8 cellular contexts compared by ENCODE assay signal in genomic region chr11:61158691-61159381, GRCh38. TPM values are rescaled to one million over a fixed set of nuclear protein-coding genes. Genes with fewer than 3 reads are reported as not detected.
DNase-seq lines count a peak whose midpoint lies in the region; ATAC-seq and TF ChIP-seq lines count a peak whose summit lies in the region.
"Had no signal": no experiment of that assay in that cellular context is flagged by ENCODE, and none has a peak within 500 bp of the region (broad histone marks: within the 10 kb centered on the region; RNA-seq: fewer than 3 reads in every experiment).

No MANE protein-coding gene starts in this region.

- CTCF ChIA-PET in SK-N-SH (lab: Yijun Ruan, JAX): interaction anchor here (0.9 to 4.7 kb wide), 7 partner anchors 8 to 260 kb away, joined by 3 to 20 read pairs (median 6); no protein-coding TSS in a partner anchor

- ATAC-seq in foreskin keratinocyte (peak; percentile 17), HG02642 (IDR thresholded peaks at IDR 0.05; ENCODE audit: poor library complexity, unreplicated experiment) (no peak)

- H3K9me2 ChIP-seq in GM23248 (ENCODE audit: insufficient read depth): no peaks in the 10 kb centered on the region
- H3K9me2 ChIP-seq in SK-N-SH: no peaks in the 10 kb centered on the region

- no peak for TF ChIP-seq POLR2A in erythroblast (IDR thresholded peaks at IDR 0.05; ENCODE audit: low read length)

- no peak for TF ChIP-seq RAD21 in SK-N-SH (IDR thresholded peaks at IDR 0.05; ENCODE audit: low read length)

- TF ChIP-seq CTCF in SK-N-SH (IDR thresholded peaks at IDR 0.05) (no peak), foreskin keratinocyte (conservative IDR thresholded peaks at IDR 0.05) (no peak), smooth muscle cell (IDR thresholded peaks at IDR 0.05; ENCODE audit: borderline replicate concordance, insufficient read depth, poor library complexity, severe bottlenecking) (no peak)

- in situ Hi-C loops in GM23248 (cut with MboI): no loop called here

- H3K4me2 ChIP-seq in GM23248 (ENCODE audit: unreplicated experiment) (peak overlapping the region; percentile 88), SK-N-SH (peak overlapping the region; percentile 44; the same call in 1 of the 2 replicates), smooth muscle cell (peak overlapping the region; percentile 71)

- no peaks in the 10 kb centered on the region for H3K36me3 ChIP-seq in GM23248 (ENCODE audit: low read depth)
- peaks cover 0 to 34% of the 10 kb centered on the region in 2 experiments for H3K36me3 ChIP-seq in SK-N-SH (replicated peaks in 1 of 2; ENCODE audit: control insufficient read depth in 1 of 2, insufficient read depth in 2 of 2, low read length in 1 of 2)
- H3K36me3 ChIP-seq in smooth muscle cell (ENCODE audit: low read depth): no peaks in the 10 kb centered on the region

- H3K9me3 ChIP-seq in GM23248 (ENCODE audit: low read depth): no peaks in the 10 kb centered on the region
- H3K9me3 ChIP-seq in SK-N-SH: peaks cover 20% of the 10 kb centered on the region
- no peaks in the 10 kb centered on the region for H3K9me3 ChIP-seq in smooth muscle cell (replicated peaks; ENCODE audit: low read depth)

- peaks cover 32% of the 10 kb centered on the region for H3K4me1 ChIP-seq in GM23248 (ENCODE audit: insufficient read depth)
- peaks cover under 1 to 22% of the 10 kb centered on the region in 2 experiments; a peak in 3 of 4 replicates for H3K4me1 ChIP-seq in SK-N-SH (ENCODE audit: control insufficient read depth in 1 of 2, insufficient read depth in 2 of 2, low read depth in 1 of 2, low read length in 1 of 2)
- peaks cover 18% of the 10 kb centered on the region for H3K4me1 ChIP-seq in foreskin keratinocyte
- H3K4me1 ChIP-seq in smooth muscle cell (ENCODE audit: low read depth): peaks cover 13% of the 10 kb centered on the region

- H3F3A ChIP-seq in GM23248 (ENCODE audit: insufficient read depth) (peaks cover 27% of the 10 kb centered on the region), SK-N-SH (replicated peaks; ENCODE audit: insufficient read depth) (peaks cover 19% of the 10 kb centered on the region), smooth muscle cell (ENCODE audit: low read depth) (peaks cover 13% of the 10 kb centered on the region)

- H3K79me2 ChIP-seq in GM23248 (ENCODE audit: insufficient read depth) (peaks cover 50% of the 10 kb centered on the region), SK-N-SH (ENCODE audit: insufficient read depth) (peaks cover 73% of the 10 kb centered on the region), smooth muscle cell (ENCODE audit: low read depth) (peaks cover 48% of the 10 kb centered on the region)

- H3K27ac ChIP-seq in GM23248 (peak overlapping the region; percentile 61), SK-N-SH (ENCODE audit: low read depth in 2 of 2, low read length in 1 of 2) (peak overlapping the region; percentile 36 to 40), foreskin keratinocyte (no peak overlapping the region), smooth muscle cell (ENCODE audit: low read depth) (peak overlapping the region; percentile 90)

- no peaks in the 10 kb centered on the region for H3K27me3 ChIP-seq in GM23248 (replicated peaks; ENCODE audit: insufficient read depth)
- H3K27me3 ChIP-seq in SK-N-SH (ENCODE audit: insufficient read depth): no peaks in the 10 kb centered on the region
- no peaks in the 10 kb centered on the region for H3K27me3 ChIP-seq in foreskin keratinocyte
- H3K27me3 ChIP-seq in smooth muscle cell (ENCODE audit: low read depth): no peaks in the 10 kb centered on the region

- H3K9ac ChIP-seq in GM23248 (peak overlapping the region; percentile 54), SK-N-SH (peak overlapping the region; percentile 16; the same call in 1 of the 2 replicates), smooth muscle cell (ENCODE audit: low read depth) (peak overlapping the region; percentile 48)

- DNase-seq in GM23248 (peak; percentile 80), SK-N-SH (no peak), foreskin keratinocyte (peak in 1 of 2 donors; percentile 45), smooth muscle cell (lab: John Stamatoyannopoulos, UW; ENCODE audit: unreplicated experiment) (no peak), erythroblast (lab: John Stamatoyannopoulos, UW) (no peak), NCI-H2227 treated with DMSO at 0.1 percent for 48 hours (lab: John Stamatoyannopoulos, UW) (no peak)
- DNase-seq: activated CD4-positive, alpha-beta T cell treated with anti-CD3 and anti-CD28 coated beads, Interleukin-2, amount 10 ng/mL, durations not matched to agents 7 days and 5 days had no signal

- H3K4me3 ChIP-seq in GM23248: peak overlapping the region; percentile 23
- no peak overlapping the region for H3K4me3 ChIP-seq in SK-N-SH (ENCODE audit: low read depth in 2 of 2, low read length in 1 of 2)
- H3K4me3 ChIP-seq in smooth muscle cell: peak overlapping the region; percentile 1

- POLR2A ChIA-PET in SK-N-SH (lab: Yijun Ruan, JAX): interaction anchor here (0.9 kb wide), 1 partner anchor 10 kb away, joined by 3 read pairs; no protein-coding TSS in a partner anchor

- WGBS in GM23248 (ENCODE audit: low coverage in 1 of 2, low lambda C conversion rate in 2 of 2, missing lambda C conversion rate in 2 of 2), 2 experiments: 9 to 15% methylated on average over 3 of the region's 3 CpGs
- WGBS in SK-N-SH (ENCODE audit: low lambda C conversion rate): 41% methylated on average over 3 of the region's 3 CpGs
- WGBS in smooth muscle cell (ENCODE audit: low lambda C conversion rate): 40% methylated on average over 3 of the region's 3 CpGs

- H2AFZ ChIP-seq in GM23248: no peak overlapping the region
- no peak overlapping the region for H2AFZ ChIP-seq in SK-N-SH (ENCODE audit: low read depth)
- no peak overlapping the region for H2AFZ ChIP-seq in smooth muscle cell (ENCODE audit: low read depth)

- H4K20me1 ChIP-seq in GM23248 (ENCODE audit: insufficient read depth): no peaks in the 10 kb centered on the region
- 0 out of 2 replicates have a peak, but pooled peaks cover under 1% of the 10 kb centered on the region for H4K20me1 ChIP-seq in SK-N-SH (ENCODE audit: insufficient read depth)
- no peaks in the 10 kb centered on the region for H4K20me1 ChIP-seq in smooth muscle cell (ENCODE audit: low read depth)

- TF ChIP-seq EP300 in SK-N-SH (IDR thresholded peaks at IDR 0.05; ENCODE audit: borderline replicate concordance in 1 of 2, low read depth in 1 of 2, low read length in 1 of 2): no peak

TF ChIP-seq in SK-N-SH, 30 proteins besides CTCF, POLR2A, EP300 and RAD21:
- no peak for TF ChIP-seq FOXJ3 (CRISPR knock-in tag; IDR thresholded peaks at IDR 0.05)
- no peak for TF ChIP-seq RXRA (IDR thresholded peaks at IDR 0.05; ENCODE audit: borderline replicate concordance, low read depth)
- no peak for TF ChIP-seq FOXM1 (IDR thresholded peaks at IDR 0.05; ENCODE audit: low read depth)
- TF ChIP-seq POLR2AphosphoS5 (IDR thresholded peaks at IDR 0.05; ENCODE audit: low read depth, low read length): no peak
- TF ChIP-seq GABPA (IDR thresholded peaks at IDR 0.05; ENCODE audit: low read depth): no peak

RNA-seq across cellular contexts. Expression of gene VPS37C, which starts 2.4 kb away (rescaled TPM):
- 13.4 and 18.7 TPM in 2 replicates for total RNA-seq in GM23248 (2014; rRNA removed; shearing (Covaris generic))
- polyA plus RNA-seq in GM23248 (2016; fragmentation: Nextera tagmentation; extraction: Ambion mirVana): 12.1 and 13.1 TPM in 2 replicates
- polyA plus RNA-seq in SK-N-SH (2012; rRNA removed): 11.7 and 15.2 TPM in 2 replicates
- 10.5 and 12.9 TPM in 2 replicates for polyA plus RNA-seq in SK-N-SH (2012; cell fraction: cytosol; rRNA removed)
- polyA plus RNA-seq in SK-N-SH (2012; cell fraction: nucleus; rRNA removed): 28.0 and 28.6 TPM in 2 replicates
- total RNA-seq in foreskin keratinocyte: 11.5 and 14.2 TPM in 2 replicates
- 11.1 TPM in 2 replicates for polyA plus RNA-seq in foreskin keratinocyte
- 8.8 and 13.6 TPM in 2 replicates for total RNA-seq in smooth muscle cell
- polyA plus RNA-seq in smooth muscle cell: 15.4 and 22.4 TPM in 2 replicates

RNA-seq across cellular contexts. Expression of gene PGA3, which starts 44.5 kb away (rescaled TPM):
- not detected in 2 replicates for total RNA-seq in GM23248 (2014; rRNA removed; shearing (Covaris generic))
- polyA plus RNA-seq in GM23248 (2016; fragmentation: Nextera tagmentation; extraction: Ambion mirVana): 0.29 TPM in 1 of 2 replicates, not detected in the other
- not detected in 2 replicates for polyA plus RNA-seq in SK-N-SH (2012; rRNA removed)
- 0.04 TPM in 1 of 2 replicates, not detected in the other for polyA plus RNA-seq in SK-N-SH (2012; cell fraction: cytosol; rRNA removed)
- not detected in 2 replicates for polyA plus RNA-seq in SK-N-SH (2012; cell fraction: nucleus; rRNA removed)
- total RNA-seq in foreskin keratinocyte: not detected in 2 replicates
- not detected in 2 replicates for polyA plus RNA-seq in foreskin keratinocyte
- not detected in 2 replicates for total RNA-seq in smooth muscle cell
- polyA plus RNA-seq in smooth muscle cell: not detected in 2 replicates
- total RNA-seq: activated CD4-positive, alpha-beta T cell treated with anti-CD3 and anti-CD28 coated beads, Interleukin-2, amount 10 ng/mL, durations not matched to agents 7 days and 5 days had no signal

RNA-seq across cellular contexts. Expression of gene CD5, which starts 56.5 kb away (rescaled TPM):
- total RNA-seq in GM23248 (2014; rRNA removed; shearing (Covaris generic)): not detected in 2 replicates
- polyA plus RNA-seq in GM23248 (2016; fragmentation: Nextera tagmentation; extraction: Ambion mirVana): not detected in 2 replicates
- polyA plus RNA-seq in SK-N-SH (2012; rRNA removed): not detected in 2 replicates
- polyA plus RNA-seq in SK-N-SH (2012; cell fraction: cytosol; rRNA removed): not detected in 2 replicates
- not detected in 2 replicates for polyA plus RNA-seq in SK-N-SH (2012; cell fraction: nucleus; rRNA removed)
- not detected in 2 replicates for total RNA-seq in foreskin keratinocyte
- not detected in 2 replicates for polyA plus RNA-seq in foreskin keratinocyte
- total RNA-seq in smooth muscle cell: not detected in 2 replicates
- polyA plus RNA-seq in smooth muscle cell: 0.10 and 0.72 TPM in 2 replicates

Comparison
In these comparisons a context has a peak if more than half of its experiments do, and no peak if none do; other contexts are left out.
1. H3K4me3 ChIP-seq: peak in GM23248 (single experiment) and smooth muscle cell (single experiment); none in SK-N-SH (0 of 2).
2. Peak in every context shown above with its lines, with median percentiles within 50 percentile points of each other: H3K4me2 ChIP-seq and H3K9ac ChIP-seq.